Comparison of ENCODE assay signal across 8 cellular contexts in genomic region chr18:57353940-57354461, GRCh38. TPM values are rescaled to one million over a fixed set of nuclear protein-coding genes. Genes with fewer than 3 reads are reported as not detected.
DNase-seq lines count a peak whose midpoint lies in the region; ATAC-seq lines count a peak whose summit lies in the region.

No MANE protein-coding gene starts in this region.

- H3K36me3 Mint-ChIP-seq in activated naive CD8-positive, alpha-beta T cell treated with anti-CD3 and anti-CD28 coated beads, Interleukin-2, amount 10 ng/mL, durations not matched to agents 7 days and 5 days, result no peaks in the 10 kb centered on the region

- no peaks in the 10 kb centered on the region for H3K4me1 Mint-ChIP-seq in activated naive CD8-positive, alpha-beta T cell treated with anti-CD3 and anti-CD28 coated beads, Interleukin-2, amount 10 ng/mL, durations not matched to agents 7 days and 5 days

- POLR2A ChIA-PET in activated naive CD8-positive, alpha-beta T cell treated with anti-CD3 and anti-CD28 coated beads, Interleukin-2, amount 10 ng/mL, durations not matched to agents 7 days and 5 days (lab: Charles Lee), result no interaction called here

- no peak overlapping the region for H3K27ac Mint-ChIP-seq in activated naive CD8-positive, alpha-beta T cell treated with anti-CD3 and anti-CD28 coated beads, Interleukin-2, amount 10 ng/mL, durations not matched to agents 7 days and 5 days

- no peak overlapping the region for H3K4me3 Mint-ChIP-seq in activated naive CD8-positive, alpha-beta T cell treated with anti-CD3 and anti-CD28 coated beads, Interleukin-2, amount 10 ng/mL, durations not matched to agents 7 days and 5 days

- ATAC-seq in activated naive CD8-positive, alpha-beta T cell treated with anti-CD3 and anti-CD28 coated beads, Interleukin-2, amount 10 ng/mL, durations not matched to agents 7 days and 5 days (ENCODE audit: low read depth), result peak; percentile 60
- no peak for ATAC-seq in HG03354 (IDR thresholded peaks at IDR 0.05; ENCODE audit: poor library complexity, severe bottlenecking, unreplicated experiment)

- peaks cover 44% of the 10 kb centered on the region for H3K27me3 Mint-ChIP-seq in activated naive CD8-positive, alpha-beta T cell treated with anti-CD3 and anti-CD28 coated beads, Interleukin-2, amount 10 ng/mL, durations not matched to agents 7 days and 5 days

- H3K9me3 Mint-ChIP-seq in activated naive CD8-positive, alpha-beta T cell treated with anti-CD3 and anti-CD28 coated beads, Interleukin-2, amount 10 ng/mL, durations not matched to agents 7 days and 5 days, result peaks cover 2% of the 10 kb centered on the region

- DNase-seq in stimulated activated CD4-positive, alpha-beta T cell treated with anti-CD3 and anti-CD28 coated beads, Interleukin-2, amount 100 ng/mL, for 24 hours, result peak; percentile 18 to 45
- DNase-seq in stimulated activated CD4-positive, alpha-beta T cell treated with anti-CD3 and anti-CD28 coated beads, Interleukin-12 subunit alpha, Interleukin-12 subunit beta, amount 100 ng/mL, for 4 hours, result no peak
- DNase-seq in activated naive CD8-positive, alpha-beta T cell treated with anti-CD3 and anti-CD28 coated beads, Interleukin-2, amount 10 ng/mL, durations not matched to agents 7 days and 5 days, result peak; percentile 63
- DNase-seq in iPS DF 4.7 (ENCODE audit: extremely low read depth, low spot score) (peak; percentile 51), SIG-M5 treated with dmso at 0.1 percent for 504 hours (lab: John Stamatoyannopoulos, UW; ENCODE audit: unreplicated experiment) (no peak)
- peak; percentile 1 to 7 for DNase-seq in stimulated activated CD8-positive, alpha-beta memory T cell treated with anti-CD3 and anti-CD28 coated beads, Interleukin-2, amount 100 ng/mL, for 48 hours (ENCODE audit: low read depth in 2 of 2)
- DNase-seq in NK-92 treated with Interleukin-12 subunit alpha and Interleukin-12 subunit beta, amount 100 ng/mL, for 24 hours (lab: John Stamatoyannopoulos, UW), result no peak

RNA-seq across cellular contexts. Expression of gene ST8SIA3, which starts 1.6 kb away (rescaled TPM):
- total RNA-seq in activated naive CD8-positive, alpha-beta T cell treated with anti-CD3 and anti-CD28 coated beads, Interleukin-2, amount 10 ng/mL, durations not matched to agents 7 days and 5 days, result not detected

Comparison
In these comparisons a context has a peak if more than half of its experiments do, and no peak if none do; other contexts are left out.
1. DNase-seq: peak in stimulated activated CD4-positive, alpha-beta T cell treated with anti-CD3 and anti-CD28 coated beads, Interleukin-2, amount 100 ng/mL, for 24 hours (2 of 2), activated naive CD8-positive, alpha-beta T cell treated with anti-CD3 and anti-CD28 coated beads, Interleukin-2, amount 10 ng/mL, durations not matched to agents 7 days and 5 days (single experiment), iPS DF 4.7 (single experiment) and stimulated activated CD8-positive, alpha-beta memory T cell treated with anti-CD3 and anti-CD28 coated beads, Interleukin-2, amount 100 ng/mL, for 48 hours (2 of 2); none in stimulated activated CD4-positive, alpha-beta T cell treated with anti-CD3 and anti-CD28 coated beads, Interleukin-12 subunit alpha, Interleukin-12 subunit beta, amount 100 ng/mL, for 4 hours (single experiment), NK-92 treated with Interleukin-12 subunit alpha and Interleukin-12 subunit beta, amount 100 ng/mL, for 24 hours (single experiment) and SIG-M5 treated with dmso at 0.1 percent for 504 hours (single experiment).